Comparison of ENCODE assay signal across 9 cellular contexts in genomic region chr14:89040080-89040437, GRCh38.
DNase-seq lines count a peak whose midpoint lies in the region; ATAC-seq and TF ChIP-seq lines count a peak whose summit lies in the region.
"Had no signal": no experiment of that assay in that cellular context is flagged by ENCODE, and none has a peak within 500 bp of the region (broad histone marks: within the 10 kb centered on the region; RNA-seq: fewer than 3 reads in every experiment).

No MANE protein-coding gene starts in this region.

- intact Hi-C loops in heart right ventricle (cut with DNase I), result loop anchor here in 8 of 10 donors (1.0 to 10.0 kb wide), 19 partner anchors 127 to 877 kb away; partner anchors contain the start of gene FOXN3 (in 6 of the 8)
- intact Hi-C loops in cardiac septum (cut with DNase I), result loop anchor here (2.0 to 10.0 kb wide), 5 partner anchors 142 to 877 kb away; no protein-coding TSS in a partner anchor
- intact Hi-C loops in A673 (cut with micrococcal nuclease; ENCODE audit: unreplicated experiment), result loop anchor here (2.0 to 10.0 kb wide), 4 partner anchors 377 to 1195 kb away; partner anchors contain the start of gene FOXN3

- peak overlapping the region; percentile 32 to 49 for H3K9ac ChIP-seq in liver (ENCODE audit: low read depth in 1 of 2, low read length in 2 of 2)

- no peak for ATAC-seq in heart right ventricle

- H3K27ac ChIP-seq in heart right ventricle (peak overlapping the region in 5 of 10 donors; percentile 71 to 84 (median 82)), RWPE1 (peak overlapping the region; percentile 95), liver (ENCODE audit: low read depth in 1 of 2, low read length in 2 of 2) (peak overlapping the region; percentile 92 to 93), WERI-Rb-1 (no peak overlapping the region), A673 (ENCODE audit: low read depth, low read length, poor library complexity, severe bottlenecking) (no peak overlapping the region)
- H3K27ac ChIP-seq: neutrophil had no signal

- DNase-seq in heart right ventricle (no peak), cardiac septum (ENCODE audit: low spot score) (no peak), RWPE1 (ENCODE audit: low spot score) (no peak), HK-2 (ENCODE audit: unreplicated experiment) (no peak), WERI-Rb-1 (no peak), HCEC 1CT (no peak), A673 (ENCODE audit: low spot score) (no peak)

- CTCF ChIA-PET in RWPE1 (lab: Yijun Ruan, JAX), result interaction anchor here (0.7 to 1.0 kb wide), 3 partner anchors 40 to 376 kb away, joined by 3 to 6 read pairs (median 4); no protein-coding TSS in a partner anchor
- CTCF ChIA-PET in A673 (lab: Charles Lee), result interaction anchor here (1.2 kb wide), 1 partner anchor 860 kb away, joined by 3 read pairs; no protein-coding TSS in a partner anchor

- H3K4me3 ChIP-seq in heart right ventricle (peak overlapping the region in 6 of 10 donors; percentile 24 to 60 (median 53)), liver (ENCODE audit: low read depth in 1 of 3, low read length in 3 of 3) (no peak overlapping the region), WERI-Rb-1 (ENCODE audit: low read depth, low read length) (no peak overlapping the region), A673 (ENCODE audit: low read depth, low read length, poor library complexity, severe bottlenecking) (no peak overlapping the region)

- POLR2A ChIA-PET in RWPE1 (lab: Yijun Ruan, JAX; ENCODE audit: low non-redundant PET) (no interaction called here), A673 (lab: Charles Lee; ENCODE audit: low non-redundant PET) (no interaction called here)

- H3K36me3 ChIP-seq in heart right ventricle (no peaks in the 10 kb centered on the region), liver (ENCODE audit: control insufficient read depth in 4 of 4, insufficient read depth in 3 of 4, low read depth in 1 of 4, low read length in 3 of 4) (no peaks in the 10 kb centered on the region), WERI-Rb-1 (no peaks in the 10 kb centered on the region), A673 (ENCODE audit: insufficient read depth, low read length, poor library complexity, severe bottlenecking) (no peaks in the 10 kb centered on the region)
- H3K36me3 ChIP-seq: neutrophil had no signal

- H3K4me1 ChIP-seq in heart right ventricle, result peaks cover 0 to 16% (median 11%) of the 10 kb centered on the region in 9 donors
- peaks cover 0 to 25% (median 11%) of the 10 kb centered on the region in 4 donors for H3K4me1 ChIP-seq in liver (ENCODE audit: control insufficient read depth in 4 of 4, insufficient read depth in 4 of 4, low read length in 3 of 4)
- H3K4me1 ChIP-seq in A673 (ENCODE audit: insufficient read depth, low read length, poor library complexity, severe bottlenecking), result no peaks in the 10 kb centered on the region

- H3K27me3 ChIP-seq in heart right ventricle (peaks cover 0 to 12% (median 0%) of the 10 kb centered on the region in 7 donors), liver (ENCODE audit: control insufficient read depth in 4 of 4, insufficient read depth in 4 of 4, low read length in 3 of 4) (no peaks in the 10 kb centered on the region), WERI-Rb-1 (ENCODE audit: insufficient read depth, low read depth, severe bottlenecking) (no peaks in the 10 kb centered on the region), A673 (replicated peaks; ENCODE audit: insufficient read depth, low read depth, low read length, poor library complexity) (peaks cover 12% of the 10 kb centered on the region)

- H3K9me3 ChIP-seq in heart right ventricle (peaks cover 0 to 6% (median 0%) of the 10 kb centered on the region in 11 donors), liver (ENCODE audit: control insufficient read depth in 4 of 4, low read length in 3 of 4) (peaks cover 0 to 3% (median 0%) of the 10 kb centered on the region in 4 donors), WERI-Rb-1 (ENCODE audit: severe bottlenecking) (peaks cover 5% of the 10 kb centered on the region), A673 (ENCODE audit: low read depth, low read length, poor library complexity, severe bottlenecking) (no peaks in the 10 kb centered on the region)
- H3K9me3 ChIP-seq: neutrophil had no signal

- no peak for TF ChIP-seq RAD21 in liver (IDR thresholded peaks at IDR 0.05)

- no TSS peak for BruUV-seq in A673 (replicated peaks; lab: Mats Ljungman, UMichigan)

- WGBS in heart right ventricle, 2 donors, result 44 to 45% methylated on average over 5 of the region's 5 CpGs
- WGBS in liver, result 49% methylated on average over 5 of the region's 5 CpGs

- TF ChIP-seq CTCF in heart right ventricle (IDR thresholded peaks at IDR 0.05) (no peak), RWPE1 (conservative IDR thresholded peaks at IDR 0.05; ENCODE audit: low read depth) (no peak), liver (IDR thresholded peaks at IDR 0.05; ENCODE audit: low read depth, low read length, missing input control) (no peak), WERI-Rb-1 (IDR thresholded peaks at IDR 0.05; ENCODE audit: low read depth, low read length) (no peak), A673 (conservative IDR thresholded peaks at IDR 0.05; ENCODE audit: low read depth, low read length) (no peak)

TF ChIP-seq in liver, 16 proteins besides CTCF, POLR2A, EP300 and RAD21:
- no peak for TF ChIP-seq EGR1 (IDR thresholded peaks at IDR 0.05; ENCODE audit: low read depth in 2 of 2)
- no peak for TF ChIP-seq HNF4G (IDR thresholded peaks at IDR 0.05)
- no peak for TF ChIP-seq HNF4A (conservative IDR thresholded peaks at IDR 0.05)
- TF ChIP-seq ZBTB33 (IDR thresholded peaks at IDR 0.05), result no peak
- no peak for TF ChIP-seq YY1 (IDR thresholded peaks at IDR 0.05)
- TF ChIP-seq RXRA (IDR thresholded peaks at IDR 0.05), result no peak
- TF ChIP-seq FOXA2 (IDR thresholded peaks at IDR 0.05), result no peak
- TF ChIP-seq, protein P1, sequence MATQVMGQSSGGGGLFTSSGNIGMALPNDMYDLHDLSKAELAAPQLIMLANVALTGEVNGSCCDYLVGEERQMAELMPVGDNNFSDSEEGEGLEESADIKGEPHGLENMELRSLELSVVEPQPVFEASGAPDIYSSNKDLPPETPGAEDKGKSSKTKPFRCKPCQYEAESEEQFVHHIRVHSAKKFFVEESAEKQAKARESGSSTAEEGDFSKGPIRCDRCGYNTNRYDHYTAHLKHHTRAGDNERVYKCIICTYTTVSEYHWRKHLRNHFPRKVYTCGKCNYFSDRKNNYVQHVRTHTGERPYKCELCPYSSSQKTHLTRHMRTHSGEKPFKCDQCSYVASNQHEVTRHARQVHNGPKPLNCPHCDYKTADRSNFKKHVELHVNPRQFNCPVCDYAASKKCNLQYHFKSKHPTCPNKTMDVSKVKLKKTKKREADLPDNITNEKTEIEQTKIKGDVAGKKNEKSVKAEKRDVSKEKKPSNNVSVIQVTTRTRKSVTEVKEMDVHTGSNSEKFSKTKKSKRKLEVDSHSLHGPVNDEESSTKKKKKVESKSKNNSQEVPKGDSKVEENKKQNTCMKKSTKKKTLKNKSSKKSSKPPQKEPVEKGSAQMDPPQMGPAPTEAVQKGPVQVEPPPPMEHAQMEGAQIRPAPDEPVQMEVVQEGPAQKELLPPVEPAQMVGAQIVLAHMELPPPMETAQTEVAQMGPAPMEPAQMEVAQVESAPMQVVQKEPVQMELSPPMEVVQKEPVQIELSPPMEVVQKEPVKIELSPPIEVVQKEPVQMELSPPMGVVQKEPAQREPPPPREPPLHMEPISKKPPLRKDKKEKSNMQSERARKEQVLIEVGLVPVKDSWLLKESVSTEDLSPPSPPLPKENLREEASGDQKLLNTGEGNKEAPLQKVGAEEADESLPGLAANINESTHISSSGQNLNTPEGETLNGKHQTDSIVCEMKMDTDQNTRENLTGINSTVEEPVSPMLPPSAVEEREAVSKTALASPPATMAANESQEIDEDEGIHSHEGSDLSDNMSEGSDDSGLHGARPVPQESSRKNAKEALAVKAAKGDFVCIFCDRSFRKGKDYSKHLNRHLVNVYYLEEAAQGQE (IDR thresholded peaks at IDR 0.05), result no peak
TF ChIP-seq in liver: peak in this region for 0.

Comparison
In these comparisons a context has a peak if more than half of its experiments do, and no peak if none do; other contexts are left out.
1. H3K27ac ChIP-seq: peak in RWPE1 (single experiment) and liver (2 of 2); none in WERI-Rb-1 (single experiment) and A673 (single experiment).
2. H3K4me3 ChIP-seq: peak in heart right ventricle (6 of 10); none in liver (0 of 3), WERI-Rb-1 (single experiment) and A673 (single experiment).